In the genomic region with DNA sequence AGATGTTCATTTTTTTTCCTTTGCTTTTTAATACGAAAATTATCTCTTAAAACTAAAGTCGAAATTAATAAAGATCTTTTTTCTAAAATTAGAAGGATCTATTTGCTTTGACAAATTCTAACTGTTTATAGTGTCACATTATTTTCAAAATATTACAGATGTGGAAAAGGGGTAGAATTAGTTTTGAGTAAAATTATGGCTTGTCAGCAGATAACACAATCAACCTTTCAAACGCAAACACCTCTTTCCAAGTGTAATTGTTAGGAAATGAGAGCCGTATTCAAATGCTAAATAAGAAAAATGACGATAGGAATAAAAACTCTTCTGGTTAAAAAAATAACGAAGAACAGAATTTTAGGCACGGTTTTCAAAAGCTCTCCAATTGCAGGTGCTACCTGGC, we compare ENCODE assay signal across 22 cellular contexts.
A peak's percentile ranks its signal among the peaks of the same experiment; 100 is the strongest.
DNase-seq lines count a peak whose midpoint lies in the region; FAIRE-seq and TF ChIP-seq lines count a peak whose summit lies in the region.
"Had no signal": no experiment of that assay in that cellular context is flagged by ENCODE, and none has a peak within 500 bp of the region (broad histone marks: within the 10 kb centered on the region; RNA-seq: fewer than 3 reads in every experiment).

No MANE protein-coding gene starts in this region.

- H3K18ac ChIP-seq in H9 (ENCODE audit: insufficient read length, low read depth, low read length), result no peak overlapping the region
- no peak overlapping the region for H3K18ac ChIP-seq in H1 (ENCODE audit: extremely low read depth, low read length)

- no peak overlapping the region for H2BK5ac ChIP-seq in H9 (ENCODE audit: insufficient read length, low read length)
- no peak overlapping the region for H2BK5ac ChIP-seq in H1 (ENCODE audit: low read depth, low read length)

- H2BK15ac ChIP-seq in H9 (ENCODE audit: low read depth, low read length) (no peak overlapping the region), H1 (ENCODE audit: low read length) (no peak overlapping the region)

- H3K9me3 ChIP-seq in H9 (ENCODE audit: control insufficient read depth, low read depth, low read length) (no peaks in the 10 kb centered on the region), H1 (ENCODE audit: insufficient read depth in 2 of 2, low read depth in 1 of 2, low read length in 1 of 2) (no peaks in the 10 kb centered on the region)
- H3K9me3 ChIP-seq: BLaER1, Caco-2 had no signal

- H4K5ac ChIP-seq in H9 (ENCODE audit: insufficient read length, low read depth, low read length) (no peak overlapping the region), H1 (ENCODE audit: insufficient read length, low read depth, low read length) (no peak overlapping the region)

- H3K14ac ChIP-seq in H9 (ENCODE audit: insufficient read depth, low read length) (no peak overlapping the region), H1 (ENCODE audit: insufficient read length) (no peak overlapping the region)

- H3K23me2 ChIP-seq in H9 (ENCODE audit: insufficient read length, low read depth, low read length, poor library complexity, severe bottlenecking) (no peaks in the 10 kb centered on the region), H1 (ENCODE audit: low read depth, low read length) (no peaks in the 10 kb centered on the region; the same call in 1 of the 2 replicates)

- no peak overlapping the region for H4K8ac ChIP-seq in H9 (replicated peaks; ENCODE audit: insufficient read length, low read depth, low read length)
- no peak overlapping the region for H4K8ac ChIP-seq in H1 (ENCODE audit: extremely low read depth, insufficient read depth, low read length)

- peaks cover 21 to 24% of the 10 kb centered on the region in 2 experiments for H3K4me1 Mint-ChIP-seq in H9
- H3K4me1 Mint-ChIP-seq: B cell; CD4-positive, CD25-positive, alpha-beta regulatory T cell had no signal

- TF ChIP-seq CTCF in H9 (conservative IDR thresholded peaks at IDR 0.05) (no peak), H1 (IDR thresholded peaks at IDR 0.05; ENCODE audit: control extremely low read depth in 1 of 3, insufficient read depth in 1 of 3, low read depth in 1 of 3, low read length in 3 of 3) (no peak)

- peak; percentile 23 to 51 for DNase-seq in NCI-H2081 (lab: John Stamatoyannopoulos, UW)
- no peak for DNase-seq in NCI-H2081 treated with DMSO at 0.1 percent for 48 hours (lab: John Stamatoyannopoulos, UW)
- no peak for DNase-seq in H9
- DNase-seq in H1 (ENCODE audit: low read depth in 1 of 2, low spot score in 2 of 2), result no peak
- no peak for DNase-seq in NCI-H2171 treated with DMSO at 0.1 percent for 48 hours (lab: John Stamatoyannopoulos, UW)
- no peak for DNase-seq in NCI-H226
- no peak for DNase-seq in glomerular visceral epithelial cell (ENCODE audit: extremely low spot score)
- DNase-seq: Caco-2; CD4-positive, CD25-positive, alpha-beta regulatory T cell; CD8-positive, alpha-beta T cell; DMS153; DND-41; GDM1; GOT3; H7 had no signal

- H3K27me3 ChIP-seq in H9 (ENCODE audit: insufficient read depth, low read length) (no peaks in the 10 kb centered on the region), H1 (replicated peaks in 1 of 4; ENCODE audit: control insufficient read depth in 3 of 4, extremely low read depth in 1 of 4, insufficient read depth in 3 of 4, low read length in 3 of 4) (no peaks in the 10 kb centered on the region)
- H3K27me3 ChIP-seq: BLaER1 had no signal

- no peak overlapping the region for H2BK120ac ChIP-seq in H9 (ENCODE audit: low read depth, low read length, poor library complexity, severe bottlenecking)
- H2BK120ac ChIP-seq in H1 (replicated peaks; ENCODE audit: low read depth, low read length), result no peak overlapping the region

- H3K36me3 Mint-ChIP-seq in H9 (ENCODE audit: insufficient read depth in 1 of 3, low read depth in 3 of 3), result no peaks in the 10 kb centered on the region
- H3K36me3 Mint-ChIP-seq: CD4-positive, CD25-positive, alpha-beta regulatory T cell; CD8-positive, alpha-beta T cell had no signal

- H3K4me3 Mint-ChIP-seq in H9, result no peak overlapping the region
- H3K4me3 Mint-ChIP-seq: B cell; CD4-positive, CD25-positive, alpha-beta regulatory T cell; CD8-positive, alpha-beta T cell had no signal

- no peak overlapping the region for H3K23ac ChIP-seq in H9 (ENCODE audit: insufficient read length, low read depth, low read length)
- H3K23ac ChIP-seq in H1 (ENCODE audit: insufficient read length), result no peak overlapping the region

- no peak overlapping the region; a peak in 1 of 7 replicates for H3K27ac Mint-ChIP-seq in H9
- H3K27ac Mint-ChIP-seq: B cell; CD4-positive, CD25-positive, alpha-beta regulatory T cell; CD8-positive, alpha-beta T cell had no signal

- H3K4me1 ChIP-seq in H9 (ENCODE audit: insufficient read depth, low read length) (peaks cover 3% of the 10 kb centered on the region; the same call in 1 of the 2 replicates), H1 (replicated peaks in 1 of 4; ENCODE audit: control insufficient read depth in 3 of 4, insufficient read depth in 4 of 4, low read length in 3 of 4) (peaks cover 0 to 11% (median 4%) of the 10 kb centered on the region in 4 experiments; a peak in 2 of 7 replicates)
- H3K4me1 ChIP-seq: BLaER1, Caco-2 had no signal

- H2BK12ac ChIP-seq in H9 (ENCODE audit: insufficient read length, low read depth, low read length) (no peak overlapping the region), H1 (ENCODE audit: low read depth, low read length) (no peak overlapping the region)

- H4K91ac ChIP-seq in H9 (ENCODE audit: insufficient read length, low read depth, low read length) (no peak overlapping the region), H1 (replicated peaks; ENCODE audit: insufficient read length, low read length) (no peak overlapping the region)

- no CpG with 5 or more reads among the region's 7 CpGs for WGBS in H9 (ENCODE audit: extremely low coverage, insufficient read length, low lambda C conversion rate)
- WGBS in H1 (ENCODE audit: extremely low coverage in 1 of 2, insufficient coverage in 1 of 2, insufficient read length in 1 of 2, insufficient replicate concordance in 2 of 2, low coverage in 1 of 2, low lambda C conversion rate in 2 of 2, missing lambda C conversion rate in 1 of 2), 2 experiments, result 62% methylated on average over 7 of the region's 7 CpGs; no CpG with 5 or more reads in 1 of the 2 experiments

- H3K4me3 ChIP-seq in H1 (ENCODE audit: extremely low read depth in 1 of 4, insufficient read depth in 2 of 4, low read depth in 3 of 4, low read length in 4 of 4), result no peak overlapping the region; a peak in 1 of 8 replicates
- H3K4me3 ChIP-seq: BLaER1, GM12878 had no signal

- no peak overlapping the region for H3T11ph ChIP-seq in H9 (ENCODE audit: low read length)

- no peaks in the 10 kb centered on the region for H3K36me3 ChIP-seq in H1 (ENCODE audit: control insufficient read depth in 2 of 4, insufficient read depth in 4 of 4, low read length in 3 of 4)
- H3K36me3 ChIP-seq: BLaER1 had no signal

- H3K4me2 ChIP-seq in H9 (ENCODE audit: insufficient read depth, insufficient read length, low read length), result peak overlapping the region; percentile 21
- peak overlapping the region; percentile 21 to 33; a peak in 2 of 4 replicates for H3K4me2 ChIP-seq in H1 (ENCODE audit: insufficient read depth in 1 of 2, low read depth in 2 of 2, low read length in 2 of 2)
- H3K4me2 ChIP-seq: BLaER1 had no signal

- no peak for FAIRE-seq in H1 (lab: Jason Lieb, UNC)
- FAIRE-seq: A204.1, GM12878, GM19239 had no signal

- H3K9ac ChIP-seq in H9 (ENCODE audit: extremely low read depth, insufficient read length, low read length), result no peak overlapping the region
- no peak overlapping the region for H3K9ac ChIP-seq in H1 (replicated peaks in 1 of 4; ENCODE audit: extremely low read depth in 1 of 4, low read depth in 3 of 4, low read length in 3 of 4)
- H3K9ac ChIP-seq: BLaER1 had no signal

- TF ChIP-seq POLR2A in H1 (IDR thresholded peaks at IDR 0.05; ENCODE audit: control extremely low read depth in 1 of 2, low read depth in 2 of 2, low read length in 2 of 2), result no peak

- H2AFZ ChIP-seq in H9 (ENCODE audit: low read length) (no peak overlapping the region), H1 (ENCODE audit: low read length) (no peak overlapping the region)

- H3K79me1 ChIP-seq in H9 (ENCODE audit: insufficient read depth, low read depth, low read length, poor library complexity, severe bottlenecking) (no peaks in the 10 kb centered on the region), H1 (ENCODE audit: low read depth, low read length) (no peaks in the 10 kb centered on the region)

- CTCF ChIA-PET in H1 (lab: Charles Lee; ENCODE audit: partially characterized antibody), result interaction anchor here (0.9 kb wide), 1 partner anchor 109 kb away, joined by 3 read pairs; no protein-coding TSS in a partner anchor

- H4K20me1 ChIP-seq in H9 (ENCODE audit: control insufficient read depth, insufficient read depth, insufficient read length) (no peaks in the 10 kb centered on the region), H1 (replicated peaks in 1 of 2; ENCODE audit: control insufficient read depth in 1 of 2, insufficient read depth in 2 of 2, low read length in 2 of 2) (no peaks in the 10 kb centered on the region)
- H4K20me1 ChIP-seq: BLaER1 had no signal

- H3K9me3 Mint-ChIP-seq in H9, result no peaks in the 10 kb centered on the region
- H3K9me3 Mint-ChIP-seq: CD8-positive, alpha-beta T cell had no signal

- TF ChIP-seq RAD21 in H1 (IDR thresholded peaks at IDR 0.05 in 1 of 2, conservative IDR thresholded peaks at IDR 0.05 in 1 of 2; ENCODE audit: low read depth in 2 of 2, low read length in 2 of 2), result no peak

- H3K27ac ChIP-seq in H9 (ENCODE audit: insufficient read length, low read depth, low read length) (peak overlapping the region; percentile 52), H1 (ENCODE audit: low read depth, low read length) (no peak overlapping the region)
- H3K27ac ChIP-seq: 22Rv1, BLaER1, C4-2B had no signal

- H3K4ac ChIP-seq in H9 (ENCODE audit: low read depth, low read length), result no peak overlapping the region
- H3K4ac ChIP-seq in H1 (replicated peaks; ENCODE audit: insufficient read length, low read depth, low read length), result no peak overlapping the region

- H3K56ac ChIP-seq in H9 (ENCODE audit: insufficient read length, low read depth, low read length) (no peak overlapping the region), H1 (replicated peaks; ENCODE audit: insufficient read length, low read depth, low read length) (no peak overlapping the region)

- no peaks in the 10 kb centered on the region for H3K27me3 Mint-ChIP-seq in H9 (ENCODE audit: low read depth)
- H3K27me3 Mint-ChIP-seq: B cell; CD4-positive, CD25-positive, alpha-beta regulatory T cell had no signal

- H2AK5ac ChIP-seq in H9 (ENCODE audit: insufficient read length, low read length) (no peak overlapping the region), H1 (ENCODE audit: low read depth, low read length) (no peak overlapping the region)

- TF ChIP-seq EP300 in H1 (IDR thresholded peaks at IDR 0.05; ENCODE audit: borderline replicate concordance in 1 of 2, low read depth in 2 of 2, low read length in 2 of 2), result no peak

- POLR2A ChIA-PET in H1 (lab: Charles Lee; ENCODE audit: partially characterized antibody), result no interaction called here

- H2BK20ac ChIP-seq in H9 (ENCODE audit: low read depth, low read length, poor library complexity, severe bottlenecking) (no peak overlapping the region), H1 (ENCODE audit: low read length) (no peak overlapping the region)

- no peaks in the 10 kb centered on the region for H3K79me2 ChIP-seq in H9 (ENCODE audit: insufficient read depth, low read length)
- no peaks in the 10 kb centered on the region for H3K79me2 ChIP-seq in H1 (ENCODE audit: control insufficient read depth in 1 of 2, insufficient read depth in 2 of 2, low read length in 2 of 2)

Comparison
In these comparisons a context has a peak if more than half of its experiments do, and no peak if none do; other contexts are left out.
1. DNase-seq: peak in NCI-H2081 (2 of 2); none in NCI-H2081 treated with DMSO at 0.1 percent for 48 hours (single experiment), H9 (single experiment), H1 (0 of 2), NCI-H2171 treated with DMSO at 0.1 percent for 48 hours (single experiment), NCI-H226 (single experiment) and glomerular visceral epithelial cell (single experiment).